1 cellular context compared by ENCODE assay signal in the genomic region with DNA sequence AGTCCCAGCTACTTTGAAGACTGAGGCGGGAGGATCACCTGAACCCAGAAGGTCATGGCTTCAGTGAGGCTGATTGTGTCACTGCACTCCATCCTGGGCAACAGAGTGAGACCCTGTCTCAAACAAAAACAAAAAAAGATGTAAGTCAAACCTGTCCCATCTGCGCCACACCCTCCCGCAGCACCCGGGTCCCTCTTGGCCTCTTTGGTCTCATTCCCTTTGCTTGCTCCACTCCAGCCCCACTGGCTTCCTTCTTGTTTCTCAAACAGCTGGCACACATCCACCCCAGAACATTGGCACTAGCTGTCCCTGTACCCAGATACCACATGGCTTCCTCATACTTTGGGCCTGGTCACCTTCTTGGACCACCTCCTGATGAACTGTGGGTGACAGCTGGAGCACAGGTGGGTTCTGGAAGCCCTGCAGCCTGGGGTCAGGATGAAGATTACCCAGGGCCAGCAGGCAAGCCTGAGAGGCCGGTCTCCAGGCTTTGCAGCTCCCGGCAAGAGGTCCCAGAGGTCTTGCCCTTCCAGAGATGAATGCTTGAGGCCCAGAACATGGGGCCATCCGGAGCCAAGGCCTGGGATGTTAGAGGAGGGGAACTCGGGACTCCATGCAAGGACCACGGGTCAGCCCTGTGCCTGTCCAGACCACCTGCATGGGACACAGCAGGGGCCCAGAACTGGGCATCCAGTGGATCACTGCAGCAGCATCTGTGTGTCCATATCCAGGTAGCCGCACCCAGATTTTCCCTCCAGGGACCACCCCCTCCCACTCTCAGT.
TF ChIP-seq lines count a peak whose summit lies in the region.

No MANE protein-coding gene starts in this region.

TF ChIP-seq in HepG2, 621 proteins besides CTCF, POLR2A, EP300 and RAD21:
- TF ChIP-seq POLR2G (IDR thresholded peaks at IDR 0.05; ENCODE audit: low read depth, low read length) (peak; percentile 23; the same call in 1 of the 2 replicates), ZFY (CRISPR knock-in tag; IDR thresholded peaks at IDR 0.05) (no peak)
